ENCODE assay signal across 2 cellular contexts in the genomic region with DNA sequence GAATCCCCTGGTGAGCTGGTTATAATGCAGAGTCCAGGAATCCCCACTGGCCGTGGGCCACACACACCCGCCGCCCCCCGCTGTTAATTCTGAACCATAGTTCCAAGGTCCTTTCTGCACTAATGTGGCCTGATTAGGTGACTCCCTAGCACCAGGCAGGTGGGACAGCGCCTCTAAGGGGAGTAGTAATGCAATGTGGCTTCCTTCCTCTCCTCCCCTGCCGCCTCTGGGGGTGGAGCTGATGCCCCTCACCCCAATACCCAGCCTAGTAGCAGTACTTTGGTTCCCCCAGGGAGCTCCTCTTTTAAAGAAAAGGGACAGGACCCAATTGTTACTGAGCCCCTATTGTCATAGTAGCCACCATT.
TF ChIP-seq lines count a peak whose summit lies in the region.

No MANE protein-coding gene starts in this region.

TF ChIP-seq in WTC11, 78 proteins besides CTCF, POLR2A, EP300 and RAD21:
- TF ChIP-seq FOXP4 (CRISPR knock-in tag; IDR thresholded peaks at IDR 0.05) = no peak
- no peak for TF ChIP-seq MXD4 (CRISPR knock-in tag; IDR thresholded peaks at IDR 0.05; ENCODE audit: borderline replicate concordance)
- no peak for TF ChIP-seq TCF7 (CRISPR knock-in tag; IDR thresholded peaks at IDR 0.05; ENCODE audit: low read depth)
- no peak for TF ChIP-seq ATF3 (CRISPR knock-in tag; conservative IDR thresholded peaks at IDR 0.05)
- TF ChIP-seq TEAD1 (CRISPR knock-in tag; IDR thresholded peaks at IDR 0.05) = no peak

TF ChIP-seq in liver, 16 proteins besides CTCF, POLR2A, EP300 and RAD21 (continued from another document):
- TF ChIP-seq, protein P1, sequence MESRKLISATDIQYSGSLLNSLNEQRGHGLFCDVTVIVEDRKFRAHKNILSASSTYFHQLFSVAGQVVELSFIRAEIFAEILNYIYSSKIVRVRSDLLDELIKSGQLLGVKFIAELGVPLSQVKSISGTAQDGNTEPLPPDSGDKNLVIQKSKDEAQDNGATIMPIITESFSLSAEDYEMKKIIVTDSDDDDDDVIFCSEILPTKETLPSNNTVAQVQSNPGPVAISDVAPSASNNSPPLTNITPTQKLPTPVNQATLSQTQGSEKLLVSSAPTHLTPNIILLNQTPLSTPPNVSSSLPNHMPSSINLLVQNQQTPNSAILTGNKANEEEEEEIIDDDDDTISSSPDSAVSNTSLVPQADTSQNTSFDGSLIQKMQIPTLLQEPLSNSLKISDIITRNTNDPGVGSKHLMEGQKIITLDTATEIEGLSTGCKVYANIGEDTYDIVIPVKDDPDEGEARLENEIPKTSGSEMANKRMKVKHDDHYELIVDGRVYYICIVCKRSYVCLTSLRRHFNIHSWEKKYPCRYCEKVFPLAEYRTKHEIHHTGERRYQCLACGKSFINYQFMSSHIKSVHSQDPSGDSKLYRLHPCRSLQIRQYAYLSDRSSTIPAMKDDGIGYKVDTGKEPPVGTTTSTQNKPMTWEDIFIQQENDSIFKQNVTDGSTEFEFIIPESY (IDR thresholded peaks at IDR 0.05) = no peak
- no peak for TF ChIP-seq YY1 (IDR thresholded peaks at IDR 0.05)
